ENCODE assay signal across 27 cellular contexts in the genomic region with DNA sequence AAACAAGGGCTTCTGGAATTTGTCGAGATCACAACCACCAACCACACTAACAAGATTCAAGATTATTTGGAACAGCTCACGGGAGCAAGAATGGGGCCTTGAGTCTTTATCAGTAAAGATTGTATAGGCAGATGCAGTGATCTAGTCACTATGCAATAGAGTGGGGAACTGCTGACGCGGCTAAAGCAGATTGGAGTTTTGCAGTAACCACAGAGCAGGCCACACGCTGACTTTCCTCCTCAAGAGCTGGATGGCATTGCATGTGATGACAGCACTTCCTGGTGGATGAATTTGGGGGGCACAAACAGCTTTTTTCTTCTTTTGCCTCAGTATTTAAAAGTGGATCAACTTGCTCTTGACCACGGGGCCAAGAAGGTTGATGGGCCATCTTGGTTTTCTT. TPM values are rescaled to one million over a fixed set of nuclear protein-coding genes. Genes with fewer than 3 reads are reported as not detected.
"Had no signal": no experiment of that assay in that cellular context is flagged by ENCODE, and none has a peak within 500 bp of the region (broad histone marks: within the 10 kb centered on the region; RNA-seq: fewer than 3 reads in every experiment).

No MANE protein-coding gene starts in this region.

- H3K27me3 ChIP-seq: dorsolateral prefrontal cortex, ovary had no signal

- H3K9me3 ChIP-seq: colonic mucosa, left ventricle myocardium inferior, ovary, stomach, suprapubic skin, transverse colon had no signal

- DNase-seq: activated B cell treated with CpG ODN at 0.5 μM for 24 hours; activated CD4-positive, alpha-beta memory T cell treated with anti-CD3 and anti-CD28 coated beads for 36 hours; activated CD4-positive, alpha-beta T cell treated with anti-CD3 and anti-CD28 coated beads for 4 hours; activated effector memory CD4-positive, alpha-beta T cell treated with Interleukin-2 at 50 U/mL for 16 hours; activated naive CD4-positive, alpha-beta T cell treated with anti-CD3 and anti-CD28 coated beads for 36 hours; activated naive CD8-positive, alpha-beta T cell treated with anti-CD3 and anti-CD28 coated beads, Interleukin-2, amount 10 ng/mL, durations not matched to agents 7 days and 5 days; activated T-cell treated with anti-CD3 and anti-CD28 coated beads, Interleukin-2, amount 50 U/mL, for 72 hours; amniotic stem cell; colonic mucosa; effector memory CD8-positive, alpha-beta T cell; foreskin melanocyte; hippocampal formation; left ventricle myocardium inferior; midbrain; ovary; right cardiac atrium; stimulated activated CD4-positive, alpha-beta T cell treated with anti-CD3 and anti-CD28 coated beads, Interleukin-15, amount 100 ng/mL, for 24 hours; stomach; T-helper 9 cell; transverse colon had no signal

- H3K4me1 ChIP-seq: colonic mucosa, left ventricle myocardium inferior, stomach, suprapubic skin, transverse colon had no signal

- H3K4me3 ChIP-seq: colonic mucosa, dorsolateral prefrontal cortex, left ventricle myocardium inferior, ovary, smooth muscle cell, stomach, suprapubic skin, transverse colon had no signal

- H3K36me3 ChIP-seq: colonic mucosa, left ventricle myocardium inferior, ovary, stomach, suprapubic skin, transverse colon had no signal

- H3K27ac ChIP-seq: colonic mucosa, dorsolateral prefrontal cortex, left ventricle myocardium inferior, ovary, stomach, suprapubic skin, transverse colon had no signal

RNA-seq across cellular contexts. Expression of gene KCNK13, which starts 46.0 kb away (rescaled TPM):
- total RNA-seq: activated B cell treated with CpG ODN at 0.5 μM for 24 hours; activated CD4-positive, alpha-beta memory T cell treated with anti-CD3 and anti-CD28 coated beads for 36 hours; activated naive CD4-positive, alpha-beta T cell treated with anti-CD3 and anti-CD28 coated beads for 36 hours; activated T-cell treated with anti-CD3 and anti-CD28 coated beads, Interleukin-2, amount 50 U/mL, for 72 hours; bronchial epithelial cell; endothelial cell of umbilical vein; lung microvascular endothelial cell; pulmonary artery endothelial cell had no signal
